1 cellular context compared by ENCODE assay signal in the genomic region with DNA sequence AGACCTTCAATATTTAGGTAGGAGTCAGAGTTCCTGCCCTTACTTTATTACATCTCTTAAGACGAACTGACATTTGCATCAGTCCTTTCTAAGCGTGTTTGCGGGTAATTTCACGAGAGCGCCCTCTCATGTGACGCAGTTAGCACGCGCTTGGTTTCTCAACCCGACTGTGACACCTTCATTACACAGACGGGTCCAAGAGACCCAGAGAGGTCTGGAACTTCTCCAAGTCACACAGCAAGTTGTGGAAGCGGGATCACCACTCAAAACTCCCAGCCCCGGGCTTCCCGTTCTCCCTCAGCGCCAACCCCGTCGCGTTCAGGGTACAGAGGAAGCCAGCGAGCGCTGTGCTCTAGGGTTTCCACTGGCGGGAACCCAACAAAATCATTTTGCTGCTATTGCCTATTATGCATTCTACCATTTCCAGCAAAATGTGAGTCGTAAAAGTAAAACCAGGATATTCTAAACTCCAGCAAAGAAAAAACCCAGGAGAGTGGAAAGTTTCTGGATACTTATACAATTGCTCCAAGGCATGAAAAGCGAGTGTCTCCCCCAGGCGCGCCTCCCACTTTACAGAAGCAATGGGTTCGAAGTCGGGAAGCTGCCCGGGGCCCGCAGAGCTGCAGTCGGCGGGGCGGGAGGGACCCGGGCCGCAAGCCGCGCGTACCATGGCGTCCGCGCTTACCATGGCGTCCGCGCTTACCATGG.
TF ChIP-seq lines count a peak whose summit lies in the region.

No MANE protein-coding gene starts in this region.

TF ChIP-seq in K562, 482 proteins besides CTCF, POLR2A, EP300 and RAD21 (continued from another document and continues in another):
- TF ChIP-seq, protein P1, sequence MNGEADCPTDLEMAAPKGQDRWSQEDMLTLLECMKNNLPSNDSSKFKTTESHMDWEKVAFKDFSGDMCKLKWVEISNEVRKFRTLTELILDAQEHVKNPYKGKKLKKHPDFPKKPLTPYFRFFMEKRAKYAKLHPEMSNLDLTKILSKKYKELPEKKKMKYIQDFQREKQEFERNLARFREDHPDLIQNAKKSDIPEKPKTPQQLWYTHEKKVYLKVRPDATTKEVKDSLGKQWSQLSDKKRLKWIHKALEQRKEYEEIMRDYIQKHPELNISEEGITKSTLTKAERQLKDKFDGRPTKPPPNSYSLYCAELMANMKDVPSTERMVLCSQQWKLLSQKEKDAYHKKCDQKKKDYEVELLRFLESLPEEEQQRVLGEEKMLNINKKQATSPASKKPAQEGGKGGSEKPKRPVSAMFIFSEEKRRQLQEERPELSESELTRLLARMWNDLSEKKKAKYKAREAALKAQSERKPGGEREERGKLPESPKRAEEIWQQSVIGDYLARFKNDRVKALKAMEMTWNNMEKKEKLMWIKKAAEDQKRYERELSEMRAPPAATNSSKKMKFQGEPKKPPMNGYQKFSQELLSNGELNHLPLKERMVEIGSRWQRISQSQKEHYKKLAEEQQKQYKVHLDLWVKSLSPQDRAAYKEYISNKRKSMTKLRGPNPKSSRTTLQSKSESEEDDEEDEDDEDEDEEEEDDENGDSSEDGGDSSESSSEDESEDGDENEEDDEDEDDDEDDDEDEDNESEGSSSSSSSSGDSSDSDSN (IDR thresholded peaks at IDR 0.05; ENCODE audit: borderline replicate concordance in 1 of 2, low read depth in 2 of 2, low read length in 2 of 2): 0 out of 4 replicates have a peak, but pooled peaks of 1 of the 2 experiments have one; percentile 41
- TF ChIP-seq NKRF (IDR thresholded peaks at IDR 0.05; ENCODE audit: borderline replicate concordance) (peak; percentile 71; the same call in 1 of the 2 replicates), SMAD4 (CRISPR knock-in tag; conservative IDR thresholded peaks at IDR 0.05) (peak; percentile 77), SMARCC2 (IDR thresholded peaks at IDR 0.05; ENCODE audit: low read depth) (peak; percentile 42; the same call in 1 of the 2 replicates), SNRNP70 (optimal IDR thresholded peaks at IDR 0.05; ENCODE audit: low read depth, low read length) (no peak), MEIS2 (IDR thresholded peaks at IDR 0.05; ENCODE audit: partially characterized antibody) (peak; percentile 55), ELF4 (CRISPR knock-in tag; IDR thresholded peaks at IDR 0.05) (no peak), KDM2B (CRISPR knock-in tag; IDR thresholded peaks at IDR 0.05) (no peak), THAP7 (CRISPR knock-in tag; IDR thresholded peaks at IDR 0.05) (no peak), THRA (IDR thresholded peaks at IDR 0.05) (no peak), MBD1 (CRISPR knock-in tag; IDR thresholded peaks at IDR 0.05) (no peak), CHD1 (IDR thresholded peaks at IDR 0.05; ENCODE audit: low read length) (peak; percentile 77), ATF7 (IDR thresholded peaks at IDR 0.05) (no peak; the same call in 1 of the 2 replicates), XRCC3 (IDR thresholded peaks at IDR 0.05) (no peak), EP400 (IDR thresholded peaks at IDR 0.05) (peak; percentile 90), CEBPZ (IDR thresholded peaks at IDR 0.05; ENCODE audit: borderline replicate concordance, low read depth, low read length) (peak; percentile 10; the same call in 1 of the 2 replicates), KDM4B (IDR thresholded peaks at IDR 0.05; ENCODE audit: borderline replicate concordance in 2 of 2, low read depth in 1 of 2) (no peak), HNRNPUL1 (IDR thresholded peaks at IDR 0.05; ENCODE audit: low read length) (no peak), MAZ (CRISPR knock-in tag; conservative IDR thresholded peaks at IDR 0.05 in 1 of 2, IDR thresholded peaks at IDR 0.05 in 1 of 2) (0 out of 4 replicates have a peak, but pooled peaks of 1 of the 2 experiments have one; percentile 12), NR0B1 (IDR thresholded peaks at IDR 0.05; ENCODE audit: partially characterized antibody) (no peak), MYBL2 (IDR thresholded peaks at IDR 0.05; ENCODE audit: low read depth) (no peak), MYBL2 (CRISPR knock-in tag; IDR thresholded peaks at IDR 0.05; ENCODE audit: borderline replicate concordance) (no peak), FOXA3 (CRISPR knock-in tag; conservative IDR thresholded peaks at IDR 0.05 in 1 of 2, IDR thresholded peaks at IDR 0.05 in 1 of 2) (no peak), TEAD4 (IDR thresholded peaks at IDR 0.05; ENCODE audit: low read length) (no peak; the same call in none of the 2 replicates), TEAD4 (CRISPR knock-in tag; IDR thresholded peaks at IDR 0.05; ENCODE audit: borderline replicate concordance) (no peak), IRF1 (CRISPR knock-in tag; IDR thresholded peaks at IDR 0.05; ENCODE audit: borderline replicate concordance) (no peak; the same call in 1 of the 2 replicates), NCOR1 (IDR thresholded peaks at IDR 0.05) (no peak), POLR3G (IDR thresholded peaks at IDR 0.05; ENCODE audit: extremely low read depth, insufficient read length, insufficient replicate concordance) (no peak), ZNF121 (CRISPR knock-in tag; conservative IDR thresholded peaks at IDR 0.05) (no peak)
- TF ChIP-seq, protein P2, sequence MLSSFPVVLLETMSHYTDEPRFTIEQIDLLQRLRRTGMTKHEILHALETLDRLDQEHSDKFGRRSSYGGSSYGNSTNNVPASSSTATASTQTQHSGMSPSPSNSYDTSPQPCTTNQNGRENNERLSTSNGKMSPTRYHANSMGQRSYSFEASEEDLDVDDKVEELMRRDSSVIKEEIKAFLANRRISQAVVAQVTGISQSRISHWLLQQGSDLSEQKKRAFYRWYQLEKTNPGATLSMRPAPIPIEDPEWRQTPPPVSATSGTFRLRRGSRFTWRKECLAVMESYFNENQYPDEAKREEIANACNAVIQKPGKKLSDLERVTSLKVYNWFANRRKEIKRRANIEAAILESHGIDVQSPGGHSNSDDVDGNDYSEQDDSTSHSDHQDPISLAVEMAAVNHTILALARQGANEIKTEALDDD (IDR thresholded peaks at IDR 0.05): no peak
- TF ChIP-seq, protein P3, sequence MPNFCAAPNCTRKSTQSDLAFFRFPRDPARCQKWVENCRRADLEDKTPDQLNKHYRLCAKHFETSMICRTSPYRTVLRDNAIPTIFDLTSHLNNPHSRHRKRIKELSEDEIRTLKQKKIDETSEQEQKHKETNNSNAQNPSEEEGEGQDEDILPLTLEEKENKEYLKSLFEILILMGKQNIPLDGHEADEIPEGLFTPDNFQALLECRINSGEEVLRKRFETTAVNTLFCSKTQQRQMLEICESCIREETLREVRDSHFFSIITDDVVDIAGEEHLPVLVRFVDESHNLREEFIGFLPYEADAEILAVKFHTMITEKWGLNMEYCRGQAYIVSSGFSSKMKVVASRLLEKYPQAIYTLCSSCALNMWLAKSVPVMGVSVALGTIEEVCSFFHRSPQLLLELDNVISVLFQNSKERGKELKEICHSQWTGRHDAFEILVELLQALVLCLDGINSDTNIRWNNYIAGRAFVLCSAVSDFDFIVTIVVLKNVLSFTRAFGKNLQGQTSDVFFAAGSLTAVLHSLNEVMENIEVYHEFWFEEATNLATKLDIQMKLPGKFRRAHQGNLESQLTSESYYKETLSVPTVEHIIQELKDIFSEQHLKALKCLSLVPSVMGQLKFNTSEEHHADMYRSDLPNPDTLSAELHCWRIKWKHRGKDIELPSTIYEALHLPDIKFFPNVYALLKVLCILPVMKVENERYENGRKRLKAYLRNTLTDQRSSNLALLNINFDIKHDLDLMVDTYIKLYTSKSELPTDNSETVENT (CRISPR knock-in tag; IDR thresholded peaks at IDR 0.05): no peak
- TF ChIP-seq, protein P4, sequence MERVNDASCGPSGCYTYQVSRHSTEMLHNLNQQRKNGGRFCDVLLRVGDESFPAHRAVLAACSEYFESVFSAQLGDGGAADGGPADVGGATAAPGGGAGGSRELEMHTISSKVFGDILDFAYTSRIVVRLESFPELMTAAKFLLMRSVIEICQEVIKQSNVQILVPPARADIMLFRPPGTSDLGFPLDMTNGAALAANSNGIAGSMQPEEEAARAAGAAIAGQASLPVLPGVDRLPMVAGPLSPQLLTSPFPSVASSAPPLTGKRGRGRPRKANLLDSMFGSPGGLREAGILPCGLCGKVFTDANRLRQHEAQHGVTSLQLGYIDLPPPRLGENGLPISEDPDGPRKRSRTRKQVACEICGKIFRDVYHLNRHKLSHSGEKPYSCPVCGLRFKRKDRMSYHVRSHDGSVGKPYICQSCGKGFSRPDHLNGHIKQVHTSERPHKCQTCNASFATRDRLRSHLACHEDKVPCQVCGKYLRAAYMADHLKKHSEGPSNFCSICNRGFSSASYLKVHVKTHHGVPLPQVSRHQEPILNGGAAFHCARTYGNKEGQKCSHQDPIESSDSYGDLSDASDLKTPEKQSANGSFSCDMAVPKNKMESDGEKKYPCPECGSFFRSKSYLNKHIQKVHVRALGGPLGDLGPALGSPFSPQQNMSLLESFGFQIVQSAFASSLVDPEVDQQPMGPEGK (CRISPR knock-in tag; IDR thresholded peaks at IDR 0.05; ENCODE audit: borderline replicate concordance): no peak
